ENCODE assay signal across 20 cellular contexts in genomic region chr6:130655586-130655985, GRCh38.
"Had no signal": no experiment of that assay in that cellular context is flagged by ENCODE, and none has a peak within 500 bp of the region (broad histone marks: within the 10 kb centered on the region; RNA-seq: fewer than 3 reads in every experiment).

No MANE protein-coding gene starts in this region.

- H3K27me3 ChIP-seq: adrenal gland, spleen, testis, uterus had no signal

- H3K4me1 ChIP-seq: adrenal gland, spleen, testis, uterus had no signal

- H3K27ac ChIP-seq: adrenal gland, spleen, testis, uterus, VCaP had no signal

- DNase-seq: activated CD4-positive, alpha-beta memory T cell treated with anti-CD3 and anti-CD28 coated beads, Interleukin-2, amount 10 ng/mL, durations not matched to agents 7 days and 5 days; activated CD4-positive, alpha-beta T cell treated with anti-CD3 and anti-CD28 coated beads, Interleukin-2, amount 10 ng/mL, durations not matched to agents 24 days and 14 days; activated CD8-positive, alpha-beta memory T cell treated with anti-CD3 and anti-CD28 coated beads, Interleukin-2, amount 10 ng/mL, durations not matched to agents 7 days and 5 days; activated gamma-delta T cell treated with Interleukin-2 at 50 U/mL for 16 hours; activated T-cell treated with anti-CD3 and anti-CD28 coated beads for 4 hours; effector CD4-positive, alpha-beta T cell; hippocampal formation; left ventricle myocardium superior; retina; spleen; stimulated activated CD4-positive, alpha-beta T cell treated with anti-CD3 and anti-CD28 coated beads, Interleukin-4, amount 100 ng/mL, for 1 hour; stimulated activated naive CD4-positive, alpha-beta T cell; testis; trophoblast cell; uterus had no signal

- H3K36me3 ChIP-seq: adrenal gland, spleen, uterus had no signal

- H3K4me3 ChIP-seq: adrenal gland, spleen, testis, uterus had no signal

- H3K9me3 ChIP-seq: adrenal gland, spleen, testis, uterus had no signal

- FAIRE-seq: endometrium, frontal cortex, islet of Langerhans had no signal
